ENCODE assay signal across 1 cellular context in genomic region chr6:168116975-168117899, GRCh38.
TF ChIP-seq lines count a peak whose summit lies in the region.

No MANE protein-coding gene starts in this region.

TF ChIP-seq in HepG2, 621 proteins besides CTCF, POLR2A, EP300 and RAD21 (continued from another document and continues in another):
- TF ChIP-seq, protein P1, sequence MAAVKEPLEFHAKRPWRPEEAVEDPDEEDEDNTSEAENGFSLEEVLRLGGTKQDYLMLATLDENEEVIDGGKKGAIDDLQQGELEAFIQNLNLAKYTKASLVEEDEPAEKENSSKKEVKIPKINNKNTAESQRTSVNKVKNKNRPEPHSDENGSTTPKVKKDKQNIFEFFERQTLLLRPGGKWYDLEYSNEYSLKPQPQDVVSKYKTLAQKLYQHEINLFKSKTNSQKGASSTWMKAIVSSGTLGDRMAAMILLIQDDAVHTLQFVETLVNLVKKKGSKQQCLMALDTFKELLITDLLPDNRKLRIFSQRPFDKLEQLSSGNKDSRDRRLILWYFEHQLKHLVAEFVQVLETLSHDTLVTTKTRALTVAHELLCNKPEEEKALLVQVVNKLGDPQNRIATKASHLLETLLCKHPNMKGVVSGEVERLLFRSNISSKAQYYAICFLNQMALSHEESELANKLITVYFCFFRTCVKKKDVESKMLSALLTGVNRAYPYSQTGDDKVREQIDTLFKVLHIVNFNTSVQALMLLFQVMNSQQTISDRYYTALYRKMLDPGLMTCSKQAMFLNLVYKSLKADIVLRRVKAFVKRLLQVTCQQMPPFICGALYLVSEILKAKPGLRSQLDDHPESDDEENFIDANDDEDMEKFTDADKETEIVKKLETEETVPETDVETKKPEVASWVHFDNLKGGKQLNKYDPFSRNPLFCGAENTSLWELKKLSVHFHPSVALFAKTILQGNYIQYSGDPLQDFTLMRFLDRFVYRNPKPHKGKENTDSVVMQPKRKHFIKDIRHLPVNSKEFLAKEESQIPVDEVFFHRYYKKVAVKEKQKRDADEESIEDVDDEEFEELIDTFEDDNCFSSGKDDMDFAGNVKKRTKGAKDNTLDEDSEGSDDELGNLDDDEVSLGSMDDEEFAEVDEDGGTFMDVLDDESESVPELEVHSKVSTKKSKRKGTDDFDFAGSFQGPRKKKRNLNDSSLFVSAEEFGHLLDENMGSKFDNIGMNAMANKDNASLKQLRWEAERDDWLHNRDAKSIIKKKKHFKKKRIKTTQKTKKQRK (IDR thresholded peaks at IDR 0.05; ENCODE audit: low read length), result no peak
- TF ChIP-seq, protein P2, sequence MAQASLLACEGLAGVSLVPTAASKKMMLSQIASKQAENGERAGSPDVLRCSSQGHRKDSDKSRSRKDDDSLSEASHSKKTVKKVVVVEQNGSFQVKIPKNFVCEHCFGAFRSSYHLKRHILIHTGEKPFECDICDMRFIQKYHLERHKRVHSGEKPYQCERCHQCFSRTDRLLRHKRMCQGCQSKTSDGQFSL (CRISPR knock-in tag; IDR thresholded peaks at IDR 0.05), result no peak
- TF ChIP-seq MEF2D (CRISPR knock-in tag; IDR thresholded peaks at IDR 0.05), result no peak
- no peak for TF ChIP-seq CBX5 (CRISPR knock-in tag; IDR thresholded peaks at IDR 0.05; ENCODE audit: borderline replicate concordance)
- no peak for TF ChIP-seq ZBTB40 (IDR thresholded peaks at IDR 0.05)
- TF ChIP-seq ZBTB40 (CRISPR knock-in tag; IDR thresholded peaks at IDR 0.05), result peak; percentile 51; the same call in 1 of the 2 replicates
- TF ChIP-seq ZNF484 (CRISPR knock-in tag; IDR thresholded peaks at IDR 0.05; ENCODE audit: borderline replicate concordance, low read depth), result no peak
- TF ChIP-seq EED (CRISPR knock-in tag; IDR thresholded peaks at IDR 0.05), result no peak
- TF ChIP-seq ELF4 (CRISPR knock-in tag; IDR thresholded peaks at IDR 0.05; ENCODE audit: borderline replicate concordance), result no peak
- no peak for TF ChIP-seq ZNF24 (IDR thresholded peaks at IDR 0.05)
- peak; percentile 95 for TF ChIP-seq FOSL2 (CRISPR knock-in tag; IDR thresholded peaks at IDR 0.05)
- TF ChIP-seq SP140L (CRISPR knock-in tag; IDR thresholded peaks at IDR 0.05; ENCODE audit: borderline replicate concordance), result no peak
- TF ChIP-seq PITX1 (CRISPR knock-in tag; IDR thresholded peaks at IDR 0.05), result no peak
- no peak for TF ChIP-seq SIX1 (CRISPR knock-in tag; IDR thresholded peaks at IDR 0.05; ENCODE audit: borderline replicate concordance)
- TF ChIP-seq NR2F2 (IDR thresholded peaks at IDR 0.05; ENCODE audit: borderline replicate concordance, low read depth), result no peak
- TF ChIP-seq DNMT1 (CRISPR knock-in tag; IDR thresholded peaks at IDR 0.05), result peak; percentile 85; the same call in 1 of the 2 replicates
- no peak for TF ChIP-seq FOXP1 (IDR thresholded peaks at IDR 0.05)
- no peak for TF ChIP-seq FOXP1 (CRISPR knock-in tag; IDR thresholded peaks at IDR 0.05)
- TF ChIP-seq NFATC3 (CRISPR knock-in tag; IDR thresholded peaks at IDR 0.05), result 0 out of 2 replicates have a peak, but pooled peaks have one; percentile 68
- TF ChIP-seq RBFOX2 (IDR thresholded peaks at IDR 0.05; ENCODE audit: low read depth, low read length), result no peak
- no peak for TF ChIP-seq ZNF543 (CRISPR knock-in tag; IDR thresholded peaks at IDR 0.05)
- TF ChIP-seq USF2 (IDR thresholded peaks at IDR 0.05; ENCODE audit: low read depth, low read length), result no peak
- TF ChIP-seq USF2 (CRISPR knock-in tag; IDR thresholded peaks at IDR 0.05; ENCODE audit: borderline replicate concordance), result 0 out of 2 replicates have a peak, but pooled peaks have one; percentile 33
- no peak for TF ChIP-seq CBX2 (IDR thresholded peaks at IDR 0.05; ENCODE audit: low read depth, low read length)
- TF ChIP-seq CBX2 (CRISPR knock-in tag; IDR thresholded peaks at IDR 0.05; ENCODE audit: low read depth), result no peak
- TF ChIP-seq, protein P3, sequence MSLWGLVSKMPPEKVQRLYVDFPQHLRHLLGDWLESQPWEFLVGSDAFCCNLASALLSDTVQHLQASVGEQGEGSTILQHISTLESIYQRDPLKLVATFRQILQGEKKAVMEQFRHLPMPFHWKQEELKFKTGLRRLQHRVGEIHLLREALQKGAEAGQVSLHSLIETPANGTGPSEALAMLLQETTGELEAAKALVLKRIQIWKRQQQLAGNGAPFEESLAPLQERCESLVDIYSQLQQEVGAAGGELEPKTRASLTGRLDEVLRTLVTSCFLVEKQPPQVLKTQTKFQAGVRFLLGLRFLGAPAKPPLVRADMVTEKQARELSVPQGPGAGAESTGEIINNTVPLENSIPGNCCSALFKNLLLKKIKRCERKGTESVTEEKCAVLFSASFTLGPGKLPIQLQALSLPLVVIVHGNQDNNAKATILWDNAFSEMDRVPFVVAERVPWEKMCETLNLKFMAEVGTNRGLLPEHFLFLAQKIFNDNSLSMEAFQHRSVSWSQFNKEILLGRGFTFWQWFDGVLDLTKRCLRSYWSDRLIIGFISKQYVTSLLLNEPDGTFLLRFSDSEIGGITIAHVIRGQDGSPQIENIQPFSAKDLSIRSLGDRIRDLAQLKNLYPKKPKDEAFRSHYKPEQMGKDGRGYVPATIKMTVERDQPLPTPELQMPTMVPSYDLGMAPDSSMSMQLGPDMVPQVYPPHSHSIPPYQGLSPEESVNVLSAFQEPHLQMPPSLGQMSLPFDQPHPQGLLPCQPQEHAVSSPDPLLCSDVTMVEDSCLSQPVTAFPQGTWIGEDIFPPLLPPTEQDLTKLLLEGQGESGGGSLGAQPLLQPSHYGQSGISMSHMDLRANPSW (CRISPR knock-in tag; IDR thresholded peaks at IDR 0.05; ENCODE audit: borderline replicate concordance), result no peak
- TF ChIP-seq, protein P4, sequence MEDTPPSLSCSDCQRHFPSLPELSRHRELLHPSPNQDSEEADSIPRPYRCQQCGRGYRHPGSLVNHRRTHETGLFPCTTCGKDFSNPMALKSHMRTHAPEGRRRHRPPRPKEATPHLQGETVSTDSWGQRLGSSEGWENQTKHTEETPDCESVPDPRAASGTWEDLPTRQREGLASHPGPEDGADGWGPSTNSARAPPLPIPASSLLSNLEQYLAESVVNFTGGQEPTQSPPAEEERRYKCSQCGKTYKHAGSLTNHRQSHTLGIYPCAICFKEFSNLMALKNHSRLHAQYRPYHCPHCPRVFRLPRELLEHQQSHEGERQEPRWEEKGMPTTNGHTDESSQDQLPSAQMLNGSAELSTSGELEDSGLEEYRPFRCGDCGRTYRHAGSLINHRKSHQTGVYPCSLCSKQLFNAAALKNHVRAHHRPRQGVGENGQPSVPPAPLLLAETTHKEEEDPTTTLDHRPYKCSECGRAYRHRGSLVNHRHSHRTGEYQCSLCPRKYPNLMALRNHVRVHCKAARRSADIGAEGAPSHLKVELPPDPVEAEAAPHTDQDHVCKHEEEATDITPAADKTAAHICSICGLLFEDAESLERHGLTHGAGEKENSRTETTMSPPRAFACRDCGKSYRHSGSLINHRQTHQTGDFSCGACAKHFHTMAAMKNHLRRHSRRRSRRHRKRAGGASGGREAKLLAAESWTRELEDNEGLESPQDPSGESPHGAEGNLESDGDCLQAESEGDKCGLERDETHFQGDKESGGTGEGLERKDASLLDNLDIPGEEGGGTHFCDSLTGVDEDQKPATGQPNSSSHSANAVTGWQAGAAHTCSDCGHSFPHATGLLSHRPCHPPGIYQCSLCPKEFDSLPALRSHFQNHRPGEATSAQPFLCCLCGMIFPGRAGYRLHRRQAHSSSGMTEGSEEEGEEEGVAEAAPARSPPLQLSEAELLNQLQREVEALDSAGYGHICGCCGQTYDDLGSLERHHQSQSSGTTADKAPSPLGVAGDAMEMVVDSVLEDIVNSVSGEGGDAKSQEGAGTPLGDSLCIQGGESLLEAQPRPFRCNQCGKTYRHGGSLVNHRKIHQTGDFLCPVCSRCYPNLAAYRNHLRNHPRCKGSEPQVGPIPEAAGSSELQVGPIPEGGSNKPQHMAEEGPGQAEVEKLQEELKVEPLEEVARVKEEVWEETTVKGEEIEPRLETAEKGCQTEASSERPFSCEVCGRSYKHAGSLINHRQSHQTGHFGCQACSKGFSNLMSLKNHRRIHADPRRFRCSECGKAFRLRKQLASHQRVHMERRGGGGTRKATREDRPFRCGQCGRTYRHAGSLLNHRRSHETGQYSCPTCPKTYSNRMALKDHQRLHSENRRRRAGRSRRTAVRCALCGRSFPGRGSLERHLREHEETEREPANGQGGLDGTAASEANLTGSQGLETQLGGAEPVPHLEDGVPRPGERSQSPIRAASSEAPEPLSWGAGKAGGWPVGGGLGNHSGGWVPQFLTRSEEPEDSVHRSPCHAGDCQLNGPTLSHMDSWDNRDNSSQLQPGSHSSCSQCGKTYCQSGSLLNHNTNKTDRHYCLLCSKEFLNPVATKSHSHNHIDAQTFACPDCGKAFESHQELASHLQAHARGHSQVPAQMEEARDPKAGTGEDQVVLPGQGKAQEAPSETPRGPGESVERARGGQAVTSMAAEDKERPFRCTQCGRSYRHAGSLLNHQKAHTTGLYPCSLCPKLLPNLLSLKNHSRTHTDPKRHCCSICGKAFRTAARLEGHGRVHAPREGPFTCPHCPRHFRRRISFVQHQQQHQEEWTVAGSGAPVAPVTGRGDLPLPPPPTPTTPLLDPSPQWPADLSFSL (CRISPR knock-in tag; IDR thresholded peaks at IDR 0.05), result no peak
